Comparison of ENCODE assay signal across 10 cellular contexts in the genomic region with DNA sequence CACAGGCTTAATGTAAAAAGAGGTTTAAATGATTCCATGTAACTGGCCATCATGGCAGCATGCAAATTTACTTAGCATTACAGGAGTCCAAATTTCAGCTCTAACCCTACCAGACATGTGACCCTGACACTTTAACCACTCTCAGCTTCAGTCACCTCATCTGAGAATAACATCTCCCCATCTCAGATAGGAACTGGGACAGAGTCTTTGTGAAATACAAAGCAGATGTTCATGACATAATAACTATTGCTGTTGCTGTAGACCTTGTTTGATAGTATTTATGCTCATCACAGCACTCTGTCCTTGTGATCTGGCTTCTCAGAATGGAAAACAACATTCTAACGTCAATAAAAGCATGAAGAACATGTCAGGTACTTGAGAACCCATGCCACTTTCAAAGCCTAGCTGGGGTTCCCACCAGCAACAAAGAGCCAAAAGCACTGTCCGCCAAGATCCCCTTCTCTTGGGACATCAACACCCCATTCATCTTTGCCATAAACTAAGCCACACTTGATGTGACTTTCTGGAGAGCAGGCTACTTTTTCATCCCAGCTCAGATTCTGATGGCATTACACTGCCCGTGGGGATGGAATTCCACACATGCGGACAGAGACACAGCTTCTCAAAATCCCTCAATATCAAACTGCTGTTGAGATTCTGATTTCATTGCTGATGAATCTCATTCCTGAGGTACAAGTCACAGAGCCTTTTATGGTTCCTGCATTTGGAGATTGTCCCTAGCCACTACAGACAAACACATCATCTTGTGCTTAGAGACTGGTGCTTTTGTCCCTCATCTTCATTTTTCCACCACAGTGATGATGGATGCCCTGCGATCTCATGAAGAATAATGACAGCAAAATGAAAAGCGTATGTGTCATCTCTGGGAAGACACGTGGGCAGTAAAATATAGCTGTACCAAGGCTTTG.
DNase-seq lines count a peak whose midpoint lies in the region; ATAC-seq and TF ChIP-seq lines count a peak whose summit lies in the region.
"Had no signal": no experiment of that assay in that cellular context is flagged by ENCODE, and none has a peak within 500 bp of the region (broad histone marks: within the 10 kb centered on the region; RNA-seq: fewer than 3 reads in every experiment).

No MANE protein-coding gene starts in this region.

- ATAC-seq in GM21447 (IDR thresholded peaks at IDR 0.05; ENCODE audit: unreplicated experiment) (peak; percentile 63), HG03571 (IDR thresholded peaks at IDR 0.05; ENCODE audit: unreplicated experiment) (peak; percentile 32), gastroesophageal sphincter (peak; percentile 13)

- no peaks in the 10 kb centered on the region for H3K9me3 ChIP-seq in gastroesophageal sphincter
- H3K9me3 ChIP-seq: prostate gland had no signal

- 50 to 78% methylated on average over 3 to 7 of the region's 7 CpGs for WGBS in gastroesophageal sphincter (ENCODE audit: low coverage in 1 of 2), 2 donors

- H3K27ac ChIP-seq in gastroesophageal sphincter: peak overlapping the region in 3 of 4 donors; percentile 58 to 69 (median 59)
- H3K27ac ChIP-seq: prostate gland had no signal

- no peak overlapping the region for H3K4me3 ChIP-seq in gastroesophageal sphincter
- H3K4me3 ChIP-seq: prostate gland had no signal

- no peaks in the 10 kb centered on the region for H3K36me3 ChIP-seq in gastroesophageal sphincter
- H3K36me3 ChIP-seq: prostate gland had no signal

- peak; percentile 57 for DNase-seq in GM03348 (ENCODE audit: low spot score)
- no peak for DNase-seq in NCI-H345 treated with DMSO at 0.1 percent for 48 hours (lab: John Stamatoyannopoulos, UW; ENCODE audit: unreplicated experiment)
- DNase-seq in GOT3 (lab: John Stamatoyannopoulos, UW): no peak
- no peak for DNase-seq in HuH-7.5 (ENCODE audit: low spot score)
- no peak for DNase-seq in activated T-cell treated with anti-CD3 and anti-CD28 coated beads, Interleukin-2, amount 50 U/mL, for 1 hour
- DNase-seq: activated T-cell treated with anti-CD3 and anti-CD28 coated beads, Interleukin-2, amount 50 U/mL, for 4 hours had no signal

- no peaks in the 10 kb centered on the region for H3K27me3 ChIP-seq in gastroesophageal sphincter

- no peak for TF ChIP-seq EP300 in gastroesophageal sphincter (IDR thresholded peaks at IDR 0.05)

- H3K4me1 ChIP-seq in gastroesophageal sphincter: peaks cover 6 to 41% (median 6%) of the 10 kb centered on the region in 3 donors
- H3K4me1 ChIP-seq: prostate gland had no signal

- TF ChIP-seq CTCF in gastroesophageal sphincter (IDR thresholded peaks at IDR 0.05): no peak

- TF ChIP-seq POLR2A in gastroesophageal sphincter (IDR thresholded peaks at IDR 0.05): no peak

Comparison
In these comparisons a context has a peak if more than half of its experiments do, and no peak if none do; other contexts are left out.
1. ATAC-seq: peak in every context shown above with its lines; median percentile 63 in GM21447; 32 in HG03571; 13 in gastroesophageal sphincter.